10 cellular contexts compared by ENCODE assay signal in the genomic region with DNA sequence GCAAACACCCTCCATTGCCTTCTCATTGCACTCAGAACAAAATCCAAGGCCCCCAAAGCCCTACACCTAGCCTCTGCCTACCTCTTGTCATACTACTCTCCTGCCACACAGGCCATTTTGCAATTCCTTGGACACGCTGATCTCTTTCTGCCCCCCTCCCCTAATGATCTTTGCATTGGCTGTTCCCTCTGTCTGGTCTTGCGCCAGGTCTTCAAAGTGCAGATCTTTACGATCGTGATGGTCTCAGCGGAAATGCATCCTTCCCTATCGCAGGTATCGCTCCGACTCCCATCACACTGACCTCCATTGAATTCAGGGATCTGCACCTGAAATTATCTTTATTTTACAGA. TPM values are rescaled to one million over a fixed set of nuclear protein-coding genes. Genes with fewer than 3 reads are reported as not detected.
A peak's percentile ranks its signal among the peaks of the same experiment; 100 is the strongest.
DNase-seq lines count a peak whose midpoint lies in the region; ATAC-seq and TF ChIP-seq lines count a peak whose summit lies in the region.
"Had no signal": no experiment of that assay in that cellular context is flagged by ENCODE, and none has a peak within 500 bp of the region (broad histone marks: within the 10 kb centered on the region; RNA-seq: fewer than 3 reads in every experiment).

No MANE protein-coding gene starts in this region.

- H3K79me2 ChIP-seq in hepatocyte: peaks cover 38% of the 10 kb centered on the region

- no peaks in the 10 kb centered on the region for H3K9me2 ChIP-seq in hepatocyte (replicated peaks; ENCODE audit: insufficient read depth)

- ATAC-seq in activated B cell treated with CpG ODN at 0.5 μM for 24 hours (ENCODE audit: low read depth) (no peak), GM21515 (IDR thresholded peaks at IDR 0.05; ENCODE audit: unreplicated experiment) (no peak), GM21423 (IDR thresholded peaks at IDR 0.05; ENCODE audit: unreplicated experiment) (no peak), esophagus mucosa (no peak)
- ATAC-seq in stimulated activated memory B cell treated with anti-CD40 and anti-IgM and Interleukin-4, amounts not matched to agents 10 μg/mL and 1 μg/mL and 100 μg/mL, for 72 hours: no peak

- peak overlapping the region; percentile 85 for H3K4me3 Mint-ChIP-seq in activated B cell treated with CpG ODN at 0.5 μM for 24 hours
- peak overlapping the region; percentile 94 for H3K4me3 Mint-ChIP-seq in stimulated activated memory B cell treated with anti-CD40 and anti-IgM and Interleukin-4, amounts not matched to agents 10 μg/mL and 1 μg/mL and 100 μg/mL, for 72 hours

- TF ChIP-seq CTCF in activated B cell treated with CpG ODN at 0.5 μM for 24 hours (IDR thresholded peaks at IDR 0.05) (no peak), hepatocyte (IDR thresholded peaks at IDR 0.05; ENCODE audit: poor library complexity) (no peak)

- peaks cover 36% of the 10 kb centered on the region for H3K4me1 Mint-ChIP-seq in activated B cell treated with CpG ODN at 0.5 μM for 24 hours
- H3K4me1 Mint-ChIP-seq in stimulated activated memory B cell treated with anti-CD40 and anti-IgM and Interleukin-4, amounts not matched to agents 10 μg/mL and 1 μg/mL and 100 μg/mL, for 72 hours: peaks cover 46% of the 10 kb centered on the region

- DNase-seq in DMS53 (lab: John Stamatoyannopoulos, UW) (peak; percentile 30), DMS53 treated with DMSO at 0.1 percent for 48 hours (lab: John Stamatoyannopoulos, UW; ENCODE audit: unreplicated experiment) (no peak), activated B cell treated with CpG ODN at 0.5 μM for 24 hours (no peak), hepatocyte (ENCODE audit: low spot score) (no peak)
- DNase-seq: NCI-H748 treated with DMSO at 0.1 percent for 48 hours had no signal

- peaks cover 4% of the 10 kb centered on the region for H3K4me1 ChIP-seq in hepatocyte (ENCODE audit: insufficient read depth)

- H2AFZ ChIP-seq in hepatocyte: peak overlapping the region; percentile 99

- peak overlapping the region; percentile 79 for H3K27ac Mint-ChIP-seq in activated B cell treated with CpG ODN at 0.5 μM for 24 hours
- H3K27ac Mint-ChIP-seq in stimulated activated memory B cell treated with anti-CD40 and anti-IgM and Interleukin-4, amounts not matched to agents 10 μg/mL and 1 μg/mL and 100 μg/mL, for 72 hours: peak overlapping the region; percentile 85

- WGBS in hepatocyte (ENCODE audit: low lambda C conversion rate, missing lambda C conversion rate): 9% methylated on average over 8 of the region's 8 CpGs

- CTCF ChIA-PET in activated B cell treated with CpG ODN at 0.5 μM for 24 hours (lab: Charles Lee): interaction anchor here (1.0 to 11.3 kb wide), 6 partner anchors 25 to 290 kb away, joined by 3 to 232 read pairs (median 4); partner anchors contain the start of gene POLR3E

- H4K20me1 ChIP-seq in hepatocyte (ENCODE audit: insufficient read depth, poor library complexity, severe bottlenecking): peaks cover 15% of the 10 kb centered on the region

- intact Hi-C loops in activated B cell treated with CpG ODN at 0.5 μM for 24 hours (cut with micrococcal nuclease): no loop called here

- H3K36me3 Mint-ChIP-seq in activated B cell treated with CpG ODN at 0.5 μM for 24 hours (ENCODE audit: low read depth): peaks cover 3% of the 10 kb centered on the region
- H3K36me3 Mint-ChIP-seq in stimulated activated memory B cell treated with anti-CD40 and anti-IgM and Interleukin-4, amounts not matched to agents 10 μg/mL and 1 μg/mL and 100 μg/mL, for 72 hours: peaks cover 6% of the 10 kb centered on the region

- H3K27me3 Mint-ChIP-seq in activated B cell treated with CpG ODN at 0.5 μM for 24 hours: no peaks in the 10 kb centered on the region
- H3K27me3 Mint-ChIP-seq in stimulated activated memory B cell treated with anti-CD40 and anti-IgM and Interleukin-4, amounts not matched to agents 10 μg/mL and 1 μg/mL and 100 μg/mL, for 72 hours: no peaks in the 10 kb centered on the region

- H3K9me3 ChIP-seq in hepatocyte (ENCODE audit: low read depth): no peaks in the 10 kb centered on the region

- no peaks in the 10 kb centered on the region for H3K9me3 Mint-ChIP-seq in activated B cell treated with CpG ODN at 0.5 μM for 24 hours
- H3K9me3 Mint-ChIP-seq in stimulated activated memory B cell treated with anti-CD40 and anti-IgM and Interleukin-4, amounts not matched to agents 10 μg/mL and 1 μg/mL and 100 μg/mL, for 72 hours: no peaks in the 10 kb centered on the region

- peak overlapping the region; percentile 80 for H3K4me2 ChIP-seq in hepatocyte

- peak overlapping the region; percentile 97 for H3K4me3 ChIP-seq in hepatocyte

- no peaks in the 10 kb centered on the region for H3K36me3 ChIP-seq in hepatocyte (replicated peaks; ENCODE audit: insufficient read depth, low read depth)

- H3K27me3 ChIP-seq in hepatocyte: no peaks in the 10 kb centered on the region

- POLR2A ChIA-PET in activated B cell treated with CpG ODN at 0.5 μM for 24 hours (lab: Charles Lee): interaction anchor here (1.0 to 4.1 kb wide), 9 partner anchors 9 to 187 kb away, joined by 3 to 45 read pairs (median 5); no protein-coding TSS in a partner anchor

- H3K27ac ChIP-seq in hepatocyte: peak overlapping the region; percentile 93

RNA-seq across cellular contexts. Expression of gene MOSMO, which starts 0.8 kb away (rescaled TPM):
- 14.3 and 21.3 TPM in 2 replicates for total RNA-seq in activated B cell treated with CpG ODN at 0.5 μM for 24 hours
- total RNA-seq in hepatocyte: 16.1 and 24.5 TPM in 2 replicates
- 5.7 and 6.5 TPM in 2 replicates for polyA plus RNA-seq in hepatocyte
- 5.6 TPM for total RNA-seq in esophagus mucosa

RNA-seq across cellular contexts. Expression of gene PDZD9, which starts 6.2 kb away (rescaled TPM):
- total RNA-seq in activated B cell treated with CpG ODN at 0.5 μM for 24 hours: not detected in 2 replicates
- 0.20 TPM in 1 of 2 replicates, not detected in the other for total RNA-seq in hepatocyte
- polyA plus RNA-seq in hepatocyte: not detected in 2 replicates
- total RNA-seq in esophagus mucosa: not detected
- total RNA-seq: myocyte had no signal

RNA-seq across cellular contexts. Expression of gene UQCRC2, which starts 54.0 kb away (rescaled TPM):
- total RNA-seq in activated B cell treated with CpG ODN at 0.5 μM for 24 hours (207 and 230 TPM in 2 replicates), hepatocyte (144 and 166 TPM in 2 replicates), esophagus mucosa (270 TPM)
- 129 and 138 TPM in 2 replicates for polyA plus RNA-seq in hepatocyte
